17 cellular contexts compared by ENCODE assay signal in the genomic region with DNA sequence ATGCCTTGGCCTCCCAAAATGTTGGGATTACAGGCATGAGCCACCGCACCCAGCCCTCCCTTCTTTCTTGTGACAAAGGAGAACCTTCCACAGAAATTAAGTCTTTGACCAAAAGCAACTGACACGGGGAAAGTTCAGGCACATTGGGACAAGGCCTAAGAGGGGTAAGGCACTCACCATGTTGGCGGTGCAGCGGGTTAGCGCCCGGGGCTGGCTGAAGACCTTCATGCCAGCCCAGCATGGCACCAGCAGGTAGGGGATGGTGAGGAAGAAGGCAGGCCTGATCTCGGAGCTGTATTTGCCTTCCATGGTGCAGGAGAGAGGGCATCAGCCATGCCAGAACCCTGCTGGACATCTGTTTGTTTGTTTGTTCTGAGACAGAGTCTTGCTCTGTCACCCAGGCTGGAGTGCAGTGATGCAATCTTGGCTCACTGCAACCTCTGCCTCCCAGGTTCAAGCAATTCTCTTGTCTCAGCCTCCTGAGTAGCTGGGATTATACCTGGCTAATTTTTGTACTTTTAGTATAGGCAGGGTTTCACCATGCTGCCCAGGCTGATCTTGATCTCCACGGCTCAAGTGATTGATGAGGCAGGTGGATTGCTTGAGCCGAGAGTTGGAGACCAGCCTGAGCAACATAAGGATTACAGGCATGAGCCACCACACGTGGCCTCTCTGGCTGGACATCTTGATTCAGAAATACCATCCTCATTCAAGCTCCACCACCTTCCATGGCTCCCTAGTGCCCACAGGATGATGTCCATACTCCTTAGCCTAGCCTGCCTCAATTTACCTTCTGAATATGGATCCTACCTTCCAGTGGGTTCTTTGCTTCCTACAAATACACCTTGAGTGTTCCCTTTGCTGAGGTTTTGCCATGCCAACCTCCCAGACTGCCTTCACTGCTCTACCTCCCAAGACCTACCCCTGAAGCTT. TPM values are rescaled to one million over a fixed set of nuclear protein-coding genes. Genes with fewer than 3 reads are reported as not detected.
A peak's percentile ranks its signal among the peaks of the same experiment; 100 is the strongest.
DNase-seq lines count a peak whose midpoint lies in the region; ATAC-seq, FAIRE-seq and TF ChIP-seq lines count a peak whose summit lies in the region.
"Had no signal": no experiment of that assay in that cellular context is flagged by ENCODE, and none has a peak within 500 bp of the region (broad histone marks: within the 10 kb centered on the region; RNA-seq: fewer than 3 reads in every experiment).

No MANE protein-coding gene starts in this region.

- in situ Hi-C loops in K562 (cut with MboI), result no loop called here

- peak; percentile 32 for DNase-seq in DMS53 (lab: John Stamatoyannopoulos, UW)
- DNase-seq in DMS53 treated with DMSO at 0.1 percent for 48 hours (lab: John Stamatoyannopoulos, UW; ENCODE audit: unreplicated experiment), result no peak
- DNase-seq in D341Med (ENCODE audit: low spot score), result peak; percentile 30
- no peak for DNase-seq in K562 (ENCODE audit: extremely low read depth in 1 of 4, low spot score in 3 of 4)
- no peak for DNase-seq in pons (ENCODE audit: low spot score)
- no peak for DNase-seq in stimulated activated naive CD4-positive, alpha-beta T cell treated with Interleukin-2 at 50 U/mL for 16 hours (lab: John Stamatoyannopoulos, UW)
- DNase-seq: AML-193; Calu3; CD4-positive, CD25-positive, alpha-beta regulatory T cell; DND-41; GDM1; HCEC 1CT had no signal

- ATAC-seq in K562 (no peak), GM18858 (IDR thresholded peaks at IDR 0.05; ENCODE audit: unreplicated experiment) (no peak)

- H3K9ac ChIP-seq in K562 (ENCODE audit: insufficient read depth in 1 of 2, low read depth in 2 of 2, low read length in 2 of 2) (peak overlapping the region in 1 of 2 experiments; percentile 52; a peak in 1 of 4 replicates), liver (ENCODE audit: low read depth in 1 of 2, low read length in 2 of 2) (no peak overlapping the region)
- H3K9ac ChIP-seq: BLaER1 treated with 17β-estradiol and CSF1 and Interleukin-3, amounts not matched to agents 10 nM and 100 nM had no signal

- TF ChIP-seq EP300 in K562 (IDR thresholded peaks at IDR 0.05; ENCODE audit: low read length), result no peak

- H3K9me3 ChIP-seq in K562 (replicated peaks; ENCODE audit: control insufficient read depth, insufficient read depth, low read depth, low read length) (no peaks in the 10 kb centered on the region), liver (ENCODE audit: control insufficient read depth in 4 of 4, low read length in 3 of 4) (no peaks in the 10 kb centered on the region)
- H3K9me3 ChIP-seq: BLaER1 treated with 17β-estradiol and CSF1 and Interleukin-3, amounts not matched to agents 10 nM and 100 nM had no signal

- BruUV-seq in K562 (replicated peaks; lab: Mats Ljungman, UMichigan), result no TSS peak

- H3K36me3 ChIP-seq in K562 (ENCODE audit: control insufficient read depth, insufficient read depth, low read length), result no peaks in the 10 kb centered on the region
- peaks cover 0 to 14% (median 7%) of the 10 kb centered on the region in 4 donors for H3K36me3 ChIP-seq in liver (ENCODE audit: control insufficient read depth in 4 of 4, insufficient read depth in 3 of 4, low read depth in 1 of 4, low read length in 3 of 4)
- H3K36me3 ChIP-seq: BLaER1 treated with 17β-estradiol and CSF1 and Interleukin-3, amounts not matched to agents 10 nM and 100 nM had no signal

- H3K27ac ChIP-seq in K562 (ENCODE audit: extremely low read depth, low read depth, low read length) (no peak overlapping the region), liver (ENCODE audit: low read depth in 1 of 2, low read length in 2 of 2) (no peak overlapping the region)
- H3K27ac ChIP-seq: 22Rv1; BLaER1 treated with 17β-estradiol and CSF1 and Interleukin-3, amounts not matched to agents 10 nM and 100 nM had no signal

- no peak for TF ChIP-seq RAD21 in K562 (CRISPR knock-in tag; conservative IDR thresholded peaks at IDR 0.05 in 1 of 2, IDR thresholded peaks at IDR 0.05 in 1 of 2)
- TF ChIP-seq RAD21 in liver (IDR thresholded peaks at IDR 0.05), result peak in 1 of 2 donors; percentile 14

- CTCF ChIA-PET in K562 (lab: Yijun Ruan, JAX; ENCODE audit: low intra/inter-chr PET ratio), result no interaction called here

- no peak for TF ChIP-seq POLR2A in K562 (conservative IDR thresholded peaks at IDR 0.05)

- POLR2A ChIA-PET in K562 (lab: Yijun Ruan, JAX), result no interaction called here

- intact Hi-C loops in K562 (cut with micrococcal nuclease), result no loop called here

- H2AFZ ChIP-seq in K562 (ENCODE audit: low read depth, low read length), result no peak overlapping the region

- no peak overlapping the region for H3K4me2 ChIP-seq in K562 (ENCODE audit: insufficient read depth, low read length)

- no peak for TF ChIP-seq CTCF in K562 (IDR thresholded peaks at IDR 0.05 in 2 of 3, conservative IDR thresholded peaks at IDR 0.05 in 1 of 3; ENCODE audit: insufficient read depth in 2 of 3, low read depth in 1 of 3, low read length in 3 of 3)
- TF ChIP-seq CTCF in liver (IDR thresholded peaks at IDR 0.05; ENCODE audit: low read depth, low read length, missing input control), result no peak

- FAIRE-seq in K562 (lab: Jason Lieb, UNC), result no peak

- H3K27me3 ChIP-seq in K562 (ENCODE audit: control insufficient read depth in 2 of 2, insufficient read depth in 2 of 2, low read length in 2 of 2), result peaks cover 0 to 30% of the 10 kb centered on the region in 2 experiments; a peak in 3 of 5 replicates
- H3K27me3 ChIP-seq in liver (ENCODE audit: control insufficient read depth in 4 of 4, insufficient read depth in 4 of 4, low read length in 3 of 4), result no peaks in the 10 kb centered on the region

- H3K4me1 ChIP-seq in K562 (replicated peaks in 1 of 2; ENCODE audit: control insufficient read depth in 2 of 2, insufficient read depth in 2 of 2, low read length in 2 of 2), result peaks cover 2 to 13% of the 10 kb centered on the region in 2 experiments; a peak in 3 of 5 replicates
- H3K4me1 ChIP-seq in liver (ENCODE audit: control insufficient read depth in 4 of 4, insufficient read depth in 4 of 4, low read length in 3 of 4), result peaks cover 6 to 20% (median 15%) of the 10 kb centered on the region in 4 donors

- 21% methylated on average over 10 of the region's 10 CpGs for WGBS in K562 (ENCODE audit: insufficient coverage, low coverage, missing lambda C conversion rate)
- 80% methylated on average over 10 of the region's 10 CpGs for WGBS in liver

- H3K4me3 ChIP-seq in K562 (no peak overlapping the region), liver (ENCODE audit: low read depth in 1 of 3, low read length in 3 of 3) (no peak overlapping the region)
- H3K4me3 ChIP-seq: BLaER1 treated with 17β-estradiol and CSF1 and Interleukin-3, amounts not matched to agents 10 nM and 100 nM had no signal

- 0 out of 2 replicates have a peak, but pooled peaks cover 6% of the 10 kb centered on the region for H4K20me1 ChIP-seq in K562 (replicated peaks; ENCODE audit: control insufficient read depth, insufficient read depth, low read length)
- H4K20me1 ChIP-seq: BLaER1 treated with 17β-estradiol and CSF1 and Interleukin-3, amounts not matched to agents 10 nM and 100 nM had no signal

- no peaks in the 10 kb centered on the region for H3K79me2 ChIP-seq in K562 (ENCODE audit: control insufficient read depth, insufficient read depth, low read length)

- H3K9me1 ChIP-seq in K562 (ENCODE audit: control insufficient read depth, insufficient read depth, low read length), result peaks cover 4% of the 10 kb centered on the region

RNA-seq across cellular contexts. Expression of a gene that starts 4.4 kb away (rescaled TPM):
- 0.19 TPM in 1 of 2 replicates, not detected in the other for total RNA-seq in K562 (2011; cell fraction: chromatin; rRNA removed; ENCODE audit: low replicate concordance)
- not detected in 2 replicates for total RNA-seq in K562 (2011; cell fraction: nucleolus; rRNA removed)
- total RNA-seq in K562 (2011; cell fraction: nucleoplasm; rRNA removed), result not detected in 2 replicates
- total RNA-seq in K562 (2014; rRNA removed) (not detected in 2 replicates), K562 (2014; rRNA removed; fragmentation: Illumina TruSeq; extraction: Trizol) (not detected in 2 replicates), K562 (2015; rRNA removed; fragmentation: Illumina TruSeq; extraction: Trizol) (not detected in 2 replicates), K562 (2021) (not detected in 2 replicates), liver (1 to 10 TPM; 1.7 to 7.1 TPM)
- polyA plus RNA-seq in K562 (2011; rRNA removed) (0.05 TPM in 1 of 2 replicates, not detected in the other), K562 (2014; fragmentation: Illumina TruSeq; extraction: Trizol) (not detected in 2 replicates), K562 (2014; fragmentation: Nextera tagmentation; extraction: Ambion mirVana) (not detected), K562 (2014; rRNA removed) (not detected in 2 replicates), liver (10 to 100 TPM; 12.4 to 33.0 TPM)
- polyA plus RNA-seq in K562 (2011; cell fraction: cytosol; rRNA removed), result 0.09 TPM in 1 of 2 replicates, not detected in the other
- 0.18 and 0.23 TPM in 2 replicates for polyA plus RNA-seq in K562 (2011; cell fraction: nucleus; rRNA removed)
- not detected in 2 replicates for polyA plus RNA-seq in K562 (2012)
- not detected in 2 replicates for polyA minus RNA-seq in K562 (2011; rRNA and poly(A)+ RNA removed)
- not detected in 2 replicates for polyA minus RNA-seq in K562 (2011; cell fraction: cytosol; rRNA and poly(A)+ RNA removed)
- not detected in 2 replicates for polyA minus RNA-seq in K562 (2011; cell fraction: nucleus; rRNA and poly(A)+ RNA removed)
- total RNA-seq: Calu3; CD4-positive, CD25-positive, alpha-beta regulatory T cell; H4 had no signal
- polyA plus RNA-seq: CD4-positive, CD25-positive, alpha-beta regulatory T cell had no signal

RNA-seq across cellular contexts. Expression of a gene that starts 51.6 kb away (rescaled TPM):
- 90.2 and 178 TPM in 2 replicates for total RNA-seq in K562 (2011; cell fraction: chromatin; rRNA removed; ENCODE audit: low replicate concordance)
- 124 and 128 TPM in 2 replicates for total RNA-seq in K562 (2011; cell fraction: nucleolus; rRNA removed)
- total RNA-seq in K562 (2011; cell fraction: nucleoplasm; rRNA removed), result 77.5 and 85.2 TPM in 2 replicates
- 40.4 and 44.6 TPM in 2 replicates for total RNA-seq in K562 (2014; rRNA removed)
- 16.8 and 17.9 TPM in 2 replicates for total RNA-seq in K562 (2014; rRNA removed; fragmentation: Illumina TruSeq; extraction: Trizol)
- total RNA-seq in K562 (2015; rRNA removed; fragmentation: Illumina TruSeq; extraction: Trizol), result 32.4 and 34.3 TPM in 2 replicates
- 45.0 and 53.3 TPM in 2 replicates for total RNA-seq in K562 (2021)
- polyA plus RNA-seq in K562 (2011; rRNA removed), result 28.5 and 30.6 TPM in 2 replicates
- 20.8 and 33.6 TPM in 2 replicates for polyA plus RNA-seq in K562 (2011; cell fraction: cytosol; rRNA removed)
- polyA plus RNA-seq in K562 (2011; cell fraction: nucleus; rRNA removed), result 96.6 and 109 TPM in 2 replicates
- polyA plus RNA-seq in K562 (2012), result 43.7 and 43.9 TPM in 2 replicates
- polyA plus RNA-seq in K562 (2014; fragmentation: Illumina TruSeq; extraction: Trizol), result 35.0 and 36.7 TPM in 2 replicates
- polyA plus RNA-seq in K562 (2014; fragmentation: Nextera tagmentation; extraction: Ambion mirVana), result 1 to 10 TPM; 1.0 to 1.9 TPM
- polyA plus RNA-seq in K562 (2014; rRNA removed), result 41.0 and 48.9 TPM in 2 replicates
- 19.3 and 21.7 TPM in 2 replicates for polyA minus RNA-seq in K562 (2011; rRNA and poly(A)+ RNA removed)
- polyA minus RNA-seq in K562 (2011; cell fraction: cytosol; rRNA and poly(A)+ RNA removed), result 21.6 and 25.8 TPM in 2 replicates
- 28.8 and 51.3 TPM in 2 replicates for polyA minus RNA-seq in K562 (2011; cell fraction: nucleus; rRNA and poly(A)+ RNA removed)
- 10 to 100 TPM; 11.2 to 17.2 TPM for total RNA-seq in liver
- polyA plus RNA-seq in liver, result 10 to 100 TPM; 12.4 to 18.9 TPM

RNA-seq across cellular contexts. Expression of a gene that starts 51.9 kb away (rescaled TPM):
- 132 and 299 TPM in 2 replicates for total RNA-seq in K562 (2011; cell fraction: chromatin; rRNA removed; ENCODE audit: low replicate concordance)
- total RNA-seq in K562 (2011; cell fraction: nucleolus; rRNA removed), result 154 and 168 TPM in 2 replicates
- 141 and 151 TPM in 2 replicates for total RNA-seq in K562 (2011; cell fraction: nucleoplasm; rRNA removed)
- 21.1 and 24.1 TPM in 2 replicates for total RNA-seq in K562 (2014; rRNA removed)
- total RNA-seq in K562 (2014; rRNA removed; fragmentation: Illumina TruSeq; extraction: Trizol), result 10.0 and 12.0 TPM in 2 replicates
- total RNA-seq in K562 (2015; rRNA removed; fragmentation: Illumina TruSeq; extraction: Trizol), result 17.2 and 17.8 TPM in 2 replicates
- total RNA-seq in K562 (2021), result 43.4 and 48.1 TPM in 2 replicates
- 21.0 and 34.2 TPM in 2 replicates for polyA plus RNA-seq in K562 (2011; rRNA removed)
- polyA plus RNA-seq in K562 (2011; cell fraction: cytosol; rRNA removed), result 25.3 and 40.5 TPM in 2 replicates
- polyA plus RNA-seq in K562 (2011; cell fraction: nucleus; rRNA removed), result 83.2 and 123 TPM in 2 replicates
- polyA plus RNA-seq in K562 (2012), result 30.0 and 42.5 TPM in 2 replicates
- 19.4 and 22.5 TPM in 2 replicates for polyA plus RNA-seq in K562 (2014; fragmentation: Illumina TruSeq; extraction: Trizol)
- 1 to 10 TPM; 1.2 to 1.4 TPM for polyA plus RNA-seq in K562 (2014; fragmentation: Nextera tagmentation; extraction: Ambion mirVana)
- polyA plus RNA-seq in K562 (2014; rRNA removed), result 27.4 and 31.4 TPM in 2 replicates
- polyA minus RNA-seq in K562 (2011; rRNA and poly(A)+ RNA removed), result 23.0 and 45.7 TPM in 2 replicates
- polyA minus RNA-seq in K562 (2011; cell fraction: cytosol; rRNA and poly(A)+ RNA removed), result 28.1 and 43.8 TPM in 2 replicates
- 55.9 and 63.5 TPM in 2 replicates for polyA minus RNA-seq in K562 (2011; cell fraction: nucleus; rRNA and poly(A)+ RNA removed)
- 10 to 100 TPM; 23.0 to 31.0 TPM for total RNA-seq in liver
- 10 to 100 TPM in 1 of 2 donors, 1 to 10 TPM in 1; 7.5 to 12.7 TPM for polyA plus RNA-seq in liver

RNA-seq across cellular contexts. Expression of a gene that starts 57.0 kb away (rescaled TPM):
- total RNA-seq in K562 (2011; cell fraction: chromatin; rRNA removed; ENCODE audit: low replicate concordance), result 0.14 TPM in 1 of 2 replicates, not detected in the other
- under 0.01 and 0.17 TPM in 2 replicates for total RNA-seq in K562 (2011; cell fraction: nucleolus; rRNA removed)
- total RNA-seq in K562 (2011; cell fraction: nucleoplasm; rRNA removed), result 0.15 TPM in 1 of 2 replicates, not detected in the other
- total RNA-seq in K562 (2014; rRNA removed) (not detected in 2 replicates), K562 (2014; rRNA removed; fragmentation: Illumina TruSeq; extraction: Trizol) (not detected in 2 replicates), K562 (2015; rRNA removed; fragmentation: Illumina TruSeq; extraction: Trizol) (not detected in 2 replicates), K562 (2021) (0.04 and 0.07 TPM in 2 replicates), liver (not detected)
- polyA plus RNA-seq in K562 (2011; rRNA removed) (not detected in 2 replicates), K562 (2014; fragmentation: Illumina TruSeq; extraction: Trizol) (not detected in 2 replicates), K562 (2014; fragmentation: Nextera tagmentation; extraction: Ambion mirVana) (not detected), K562 (2014; rRNA removed) (not detected in 2 replicates), liver (under 1 TPM in 1 of 2 donors, not detected in 1; 0.06 TPM)
- 0.04 TPM in 1 of 2 replicates, not detected in the other for polyA plus RNA-seq in K562 (2011; cell fraction: cytosol; rRNA removed)
- polyA plus RNA-seq in K562 (2011; cell fraction: nucleus; rRNA removed), result 0.03 TPM in 1 of 2 replicates, not detected in the other
- polyA plus RNA-seq in K562 (2012), result 0.04 and 0.05 TPM in 2 replicates
- polyA minus RNA-seq in K562 (2011; rRNA and poly(A)+ RNA removed), result not detected in 2 replicates
- not detected in 2 replicates for polyA minus RNA-seq in K562 (2011; cell fraction: cytosol; rRNA and poly(A)+ RNA removed)
- 0.11 TPM in 1 of 2 replicates, not detected in the other for polyA minus RNA-seq in K562 (2011; cell fraction: nucleus; rRNA and poly(A)+ RNA removed)
- total RNA-seq: Calu3; CD4-positive, CD25-positive, alpha-beta regulatory T cell; H4 had no signal
- polyA plus RNA-seq: CD4-positive, CD25-positive, alpha-beta regulatory T cell had no signal

Comparison
In these comparisons a context has a peak if more than half of its experiments do, and no peak if none do; other contexts are left out.
1. DNase-seq: peak in DMS53 (single experiment) and D341Med (single experiment); none in DMS53 treated with DMSO at 0.1 percent for 48 hours (single experiment), K562 (0 of 4), pons (single experiment) and stimulated activated naive CD4-positive, alpha-beta T cell treated with Interleukin-2 at 50 U/mL for 16 hours (single experiment).